In the genomic region with DNA sequence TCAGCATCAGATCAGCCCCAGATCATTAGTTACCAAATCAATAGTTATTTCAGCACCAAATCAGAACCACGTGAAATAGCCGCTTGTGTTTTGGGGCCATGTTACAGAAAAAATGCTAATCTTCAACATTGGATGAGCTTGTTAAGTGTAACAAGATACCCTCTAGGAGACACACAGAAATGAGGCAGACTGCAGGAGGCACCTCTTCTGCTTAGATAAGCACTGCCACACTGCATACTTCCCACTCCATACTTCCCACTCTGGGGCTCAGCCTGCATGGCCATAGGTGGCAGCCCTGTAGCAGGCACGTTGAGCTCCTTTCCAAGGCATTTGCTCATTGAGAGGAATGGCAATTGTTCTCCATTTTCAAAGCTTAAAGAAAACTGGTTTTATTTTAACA, we compare ENCODE assay signal across 10 cellular contexts.
"Had no signal": no experiment of that assay in that cellular context is flagged by ENCODE, and none has a peak within 500 bp of the region (broad histone marks: within the 10 kb centered on the region; RNA-seq: fewer than 3 reads in every experiment).

No MANE protein-coding gene starts in this region.

- DNase-seq: activated effector memory CD4-positive, alpha-beta T cell treated with Interleukin-2 at 50 U/mL for 16 hours; activated T-cell treated with anti-CD3 and anti-CD28 coated beads, Interleukin-2, amount 50 U/mL, for 1 hour; body of pancreas; central memory CD4-positive, alpha-beta T cell; effector memory CD4-positive, alpha-beta T cell; stimulated activated CD4-positive, alpha-beta T cell treated with anti-CD3 and anti-CD28 coated beads, Interleukin-12 subunit alpha, Interleukin-12 subunit beta, amount 100 ng/mL, for 4 hours; stimulated activated naive CD4-positive, alpha-beta T cell treated with Interleukin-2 at 50 U/mL for 16 hours had no signal

- H3K27me3 Mint-ChIP-seq: activated naive CD4-positive, alpha-beta T cell treated with anti-CD3 and anti-CD28 coated beads, Interleukin-2, amount 50 U/mL, for 24 hours; type B pancreatic cell had no signal

- H3K4me3 Mint-ChIP-seq: activated naive CD4-positive, alpha-beta T cell treated with anti-CD3 and anti-CD28 coated beads, Interleukin-2, amount 50 U/mL, for 24 hours; type B pancreatic cell had no signal

- H3K27ac Mint-ChIP-seq: activated naive CD4-positive, alpha-beta T cell treated with anti-CD3 and anti-CD28 coated beads, Interleukin-2, amount 50 U/mL, for 24 hours; type B pancreatic cell had no signal

- H3K4me1 Mint-ChIP-seq: activated naive CD4-positive, alpha-beta T cell treated with anti-CD3 and anti-CD28 coated beads, Interleukin-2, amount 50 U/mL, for 24 hours had no signal

- ATAC-seq: body of pancreas, sciatic nerve had no signal
